8 cellular contexts compared by ENCODE assay signal in the genomic region with DNA sequence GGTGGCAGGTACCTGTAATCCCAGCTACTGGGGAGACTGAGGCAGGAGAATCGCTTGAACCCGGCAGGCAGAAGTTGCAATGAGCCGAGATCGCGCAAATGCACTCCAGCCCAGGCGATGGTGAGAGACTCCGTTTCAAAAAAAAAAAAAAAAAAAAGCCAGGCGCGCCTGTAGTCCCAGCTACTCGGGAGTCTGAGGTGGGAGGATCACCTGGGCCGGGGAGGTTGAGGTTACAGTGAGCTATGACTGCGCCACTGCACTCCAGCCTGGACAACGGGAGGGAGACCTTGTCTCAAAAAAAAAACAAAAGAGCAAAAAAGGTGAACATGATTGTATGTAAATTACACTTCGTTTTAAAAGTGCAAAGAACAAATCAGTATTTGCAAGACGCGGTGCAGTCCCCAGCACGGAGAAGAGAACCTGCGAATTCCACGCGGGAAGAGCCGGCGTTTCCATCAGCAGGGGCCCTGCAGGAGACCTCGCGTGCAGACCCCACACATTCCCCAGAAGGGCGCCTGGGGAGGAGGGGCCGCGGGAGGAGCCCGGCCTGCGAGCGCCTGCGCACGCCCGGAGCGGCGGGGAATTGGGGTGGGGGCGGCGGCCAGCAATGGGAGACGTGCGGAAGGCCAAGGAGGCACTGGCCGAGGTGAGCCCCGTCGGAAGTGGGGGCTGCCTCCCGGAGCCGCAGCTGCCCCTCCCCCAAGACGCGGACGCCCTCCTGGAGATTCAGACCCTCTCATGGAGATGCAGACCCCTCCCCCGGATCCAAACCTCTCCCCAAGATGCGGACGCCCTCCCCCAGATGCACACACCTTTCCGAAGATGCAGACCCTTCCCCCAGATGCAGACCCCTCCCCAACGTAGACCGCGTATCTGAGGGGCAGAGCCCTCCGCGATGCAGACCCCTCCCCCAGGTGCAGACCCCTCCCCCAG. TPM values are rescaled to one million over a fixed set of nuclear protein-coding genes. Genes with fewer than 3 reads are reported as not detected.
A peak's percentile ranks its signal among the peaks of the same experiment; 100 is the strongest.
DNase-seq lines count a peak whose midpoint lies in the region; ATAC-seq and TF ChIP-seq lines count a peak whose summit lies in the region.

No MANE protein-coding gene starts in this region.

- peak overlapping the region; percentile 69 for H3K4me3 Mint-ChIP-seq in activated CD8-positive, alpha-beta memory T cell treated with anti-CD3 and anti-CD28 coated beads, Interleukin-2, amount 10 ng/mL, durations not matched to agents 7 days and 5 days
- H3K4me3 Mint-ChIP-seq in glutamatergic neuron (ENCODE audit: unreplicated experiment): peak overlapping the region; percentile 92

- peak; percentile 42 for DNase-seq in DMS114 treated with DMSO at 0.1 percent for 48 hours (lab: John Stamatoyannopoulos, UW; ENCODE audit: unreplicated experiment)
- no peak for DNase-seq in MG63
- DNase-seq in activated CD8-positive, alpha-beta memory T cell treated with anti-CD3 and anti-CD28 coated beads, Interleukin-2, amount 10 ng/mL, durations not matched to agents 7 days and 5 days: no peak
- peak; percentile 88 for DNase-seq in glutamatergic neuron
- DNase-seq in retina: peak; percentile 77
- no peak for DNase-seq in GF-D8 (lab: John Stamatoyannopoulos, UW)
- no peak for DNase-seq in left lobe of liver (ENCODE audit: low spot score)

- CTCF ChIA-PET in activated CD8-positive, alpha-beta memory T cell treated with anti-CD3 and anti-CD28 coated beads, Interleukin-2, amount 10 ng/mL, durations not matched to agents 7 days and 5 days (lab: Charles Lee): interaction anchor here (0.7 to 1.5 kb wide), 3 partner anchors 56 to 659 kb away, joined by 3 read pairs; no protein-coding TSS in a partner anchor

- H3K9me3 Mint-ChIP-seq in activated CD8-positive, alpha-beta memory T cell treated with anti-CD3 and anti-CD28 coated beads, Interleukin-2, amount 10 ng/mL, durations not matched to agents 7 days and 5 days (ENCODE audit: low read depth): no peaks in the 10 kb centered on the region
- H3K9me3 Mint-ChIP-seq in glutamatergic neuron (ENCODE audit: unreplicated experiment): peaks cover 37% of the 10 kb centered on the region

- H3K27ac Mint-ChIP-seq in activated CD8-positive, alpha-beta memory T cell treated with anti-CD3 and anti-CD28 coated beads, Interleukin-2, amount 10 ng/mL, durations not matched to agents 7 days and 5 days: no peak overlapping the region
- H3K27ac Mint-ChIP-seq in glutamatergic neuron (ENCODE audit: unreplicated experiment): peak overlapping the region; percentile 100

- no peaks in the 10 kb centered on the region for H3K9me3 ChIP-seq in MG63

- ATAC-seq in activated CD8-positive, alpha-beta memory T cell treated with anti-CD3 and anti-CD28 coated beads, Interleukin-2, amount 10 ng/mL, durations not matched to agents 7 days and 5 days: no peak
- ATAC-seq in HG03045 (IDR thresholded peaks at IDR 0.05; ENCODE audit: unreplicated experiment) (no peak), left lobe of liver (no peak)

- peaks cover 47% of the 10 kb centered on the region for H3K27me3 Mint-ChIP-seq in activated CD8-positive, alpha-beta memory T cell treated with anti-CD3 and anti-CD28 coated beads, Interleukin-2, amount 10 ng/mL, durations not matched to agents 7 days and 5 days
- peaks cover 25% of the 10 kb centered on the region for H3K27me3 Mint-ChIP-seq in glutamatergic neuron (ENCODE audit: unreplicated experiment)

- peaks cover 5% of the 10 kb centered on the region; the same call in 1 of the 2 replicates for H3K36me3 ChIP-seq in MG63

- peaks cover 44% of the 10 kb centered on the region for H3K4me1 Mint-ChIP-seq in activated CD8-positive, alpha-beta memory T cell treated with anti-CD3 and anti-CD28 coated beads, Interleukin-2, amount 10 ng/mL, durations not matched to agents 7 days and 5 days
- peaks cover 46% of the 10 kb centered on the region for H3K4me1 Mint-ChIP-seq in glutamatergic neuron (ENCODE audit: low read depth, unreplicated experiment)

- H3K36me3 Mint-ChIP-seq in activated CD8-positive, alpha-beta memory T cell treated with anti-CD3 and anti-CD28 coated beads, Interleukin-2, amount 10 ng/mL, durations not matched to agents 7 days and 5 days: peaks cover 7% of the 10 kb centered on the region
- H3K36me3 Mint-ChIP-seq in glutamatergic neuron (ENCODE audit: unreplicated experiment): peaks cover 10% of the 10 kb centered on the region

- no peak for TF ChIP-seq CTCF in glutamatergic neuron (IDR thresholded peaks at IDR 0.05; ENCODE audit: partially characterized antibody, unreplicated experiment)

- H3K4me3 ChIP-seq in MG63: peak overlapping the region; percentile 25

- no peaks in the 10 kb centered on the region for H3K27me3 ChIP-seq in MG63

RNA-seq across cellular contexts. Expression of a gene that starts 16.7 kb away (rescaled TPM):
- 109 and 157 TPM in 2 replicates for total RNA-seq in MG63 (2014; rRNA removed; shearing (Covaris generic); ENCODE audit: low replicate concordance)
- 10 to 100 TPM; 41.4 to 46.3 TPM for total RNA-seq in activated CD8-positive, alpha-beta memory T cell treated with anti-CD3 and anti-CD28 coated beads, Interleukin-2, amount 10 ng/mL, durations not matched to agents 7 days and 5 days
- total RNA-seq in glutamatergic neuron (ENCODE audit: unreplicated experiment): 879 TPM
- total RNA-seq in left lobe of liver: 41.5 TPM

Comparison
In these comparisons a context has a peak if more than half of its experiments do, and no peak if none do; other contexts are left out.
1. DNase-seq: peak in DMS114 treated with DMSO at 0.1 percent for 48 hours (single experiment), glutamatergic neuron (single experiment) and retina (single experiment); none in MG63 (single experiment), activated CD8-positive, alpha-beta memory T cell treated with anti-CD3 and anti-CD28 coated beads, Interleukin-2, amount 10 ng/mL, durations not matched to agents 7 days and 5 days (single experiment), GF-D8 (single experiment) and left lobe of liver (single experiment).